In genomic region chr4:153257151-153257620, GRCh38 we compare ENCODE assay signal across 8 cellular contexts. TPM values are rescaled to one million over a fixed set of nuclear protein-coding genes. Genes with fewer than 3 reads are reported as not detected.
DNase-seq lines count a peak whose midpoint lies in the region; ATAC-seq lines count a peak whose summit lies in the region.

No MANE protein-coding gene starts in this region.

- no peaks in the 10 kb centered on the region for H3K4me1 Mint-ChIP-seq in activated naive CD8-positive, alpha-beta T cell treated with anti-CD3 and anti-CD28 coated beads, Interleukin-2, amount 10 ng/mL, durations not matched to agents 7 days and 5 days

- no peak overlapping the region for H3K4me3 Mint-ChIP-seq in activated naive CD8-positive, alpha-beta T cell treated with anti-CD3 and anti-CD28 coated beads, Interleukin-2, amount 10 ng/mL, durations not matched to agents 7 days and 5 days

- POLR2A ChIA-PET in activated naive CD8-positive, alpha-beta T cell treated with anti-CD3 and anti-CD28 coated beads, Interleukin-2, amount 10 ng/mL, durations not matched to agents 7 days and 5 days (lab: Charles Lee), result no interaction called here

- H3K27me3 ChIP-seq in iPS DF 6.9 (ENCODE audit: control insufficient read depth, insufficient read depth, low read length), result no peaks in the 10 kb centered on the region

- peak; percentile 85 for ATAC-seq in GM19023 (IDR thresholded peaks at IDR 0.05; ENCODE audit: unreplicated experiment)
- ATAC-seq in activated naive CD8-positive, alpha-beta T cell treated with anti-CD3 and anti-CD28 coated beads, Interleukin-2, amount 10 ng/mL, durations not matched to agents 7 days and 5 days (ENCODE audit: low read depth), result peak; percentile 58

- H3K4me1 ChIP-seq in iPS DF 6.9 (ENCODE audit: control insufficient read depth, insufficient read depth, low read length), result peaks cover 12% of the 10 kb centered on the region

- H3K36me3 Mint-ChIP-seq in activated naive CD8-positive, alpha-beta T cell treated with anti-CD3 and anti-CD28 coated beads, Interleukin-2, amount 10 ng/mL, durations not matched to agents 7 days and 5 days, result no peaks in the 10 kb centered on the region

- peak overlapping the region; percentile 15; the same call in 1 of the 2 replicates for H3K4me3 ChIP-seq in iPS DF 6.9 (ENCODE audit: low read length)

- no peaks in the 10 kb centered on the region for H3K9me3 ChIP-seq in iPS DF 6.9 (ENCODE audit: control insufficient read depth, insufficient read depth, low read length)

- H3K27me3 Mint-ChIP-seq in activated naive CD8-positive, alpha-beta T cell treated with anti-CD3 and anti-CD28 coated beads, Interleukin-2, amount 10 ng/mL, durations not matched to agents 7 days and 5 days, result peaks cover 26% of the 10 kb centered on the region

- peaks cover 5% of the 10 kb centered on the region for H3K9me3 Mint-ChIP-seq in activated naive CD8-positive, alpha-beta T cell treated with anti-CD3 and anti-CD28 coated beads, Interleukin-2, amount 10 ng/mL, durations not matched to agents 7 days and 5 days

- no peaks in the 10 kb centered on the region for H3K36me3 ChIP-seq in iPS DF 6.9 (ENCODE audit: control insufficient read depth, insufficient read depth, low read length)

- H3K27ac ChIP-seq in iPS DF 6.9 (ENCODE audit: low read length), result no peak overlapping the region

- no CpG with 5 or more reads among the region's 11 CpGs for WGBS in iPS DF 6.9 (ENCODE audit: insufficient coverage, insufficient read length)

- H3K27ac Mint-ChIP-seq in activated naive CD8-positive, alpha-beta T cell treated with anti-CD3 and anti-CD28 coated beads, Interleukin-2, amount 10 ng/mL, durations not matched to agents 7 days and 5 days, result no peak overlapping the region

- peak; percentile 68 for DNase-seq in A172 (ENCODE audit: low spot score)
- DNase-seq in NCI-H1105 (lab: John Stamatoyannopoulos, UW), result peak; percentile 33
- DNase-seq in activated naive CD8-positive, alpha-beta T cell treated with anti-CD3 and anti-CD28 coated beads, Interleukin-2, amount 10 ng/mL, durations not matched to agents 7 days and 5 days, result no peak
- no peak for DNase-seq in iPS DF 6.9 (ENCODE audit: low read depth, low spot score)
- DNase-seq in stimulated activated CD4-positive, alpha-beta T cell treated with anti-CD3 and anti-CD28 coated beads, Interleukin-4, amount 100 ng/mL, for 4 hours, result peak; percentile 18 to 25
- no peak for DNase-seq in HuH-7 (ENCODE audit: low spot score)
- no peak for DNase-seq in effector CD4-positive, alpha-beta T cell

RNA-seq across cellular contexts. Expression of gene TRIM2, which starts 52.9 kb away (rescaled TPM):
- 23.7 and 46.6 TPM in 2 replicates for total RNA-seq in A172 (2014; rRNA removed; shearing (Covaris generic))
- under 1 TPM; 0.62 to 0.75 TPM for total RNA-seq in activated naive CD8-positive, alpha-beta T cell treated with anti-CD3 and anti-CD28 coated beads, Interleukin-2, amount 10 ng/mL, durations not matched to agents 7 days and 5 days

Comparison
In these comparisons a context has a peak if more than half of its experiments do, and no peak if none do; other contexts are left out.
1. DNase-seq: peak in A172 (single experiment), NCI-H1105 (single experiment) and stimulated activated CD4-positive, alpha-beta T cell treated with anti-CD3 and anti-CD28 coated beads, Interleukin-4, amount 100 ng/mL, for 4 hours (2 of 2); none in activated naive CD8-positive, alpha-beta T cell treated with anti-CD3 and anti-CD28 coated beads, Interleukin-2, amount 10 ng/mL, durations not matched to agents 7 days and 5 days (single experiment), iPS DF 6.9 (single experiment), HuH-7 (single experiment) and effector CD4-positive, alpha-beta T cell (single experiment).
2. RNA of gene TRIM2, which starts 52.9 kb away (total RNA-seq): 23.7 to 46.6 TPM in A172; 0.62 to 0.75 TPM in activated naive CD8-positive, alpha-beta T cell treated with anti-CD3 and anti-CD28 coated beads, Interleukin-2, amount 10 ng/mL, durations not matched to agents 7 days and 5 days; every median in the first group is over 10 times any median in the second.